ENCODE assay signal across 1 cellular context in the genomic region with DNA sequence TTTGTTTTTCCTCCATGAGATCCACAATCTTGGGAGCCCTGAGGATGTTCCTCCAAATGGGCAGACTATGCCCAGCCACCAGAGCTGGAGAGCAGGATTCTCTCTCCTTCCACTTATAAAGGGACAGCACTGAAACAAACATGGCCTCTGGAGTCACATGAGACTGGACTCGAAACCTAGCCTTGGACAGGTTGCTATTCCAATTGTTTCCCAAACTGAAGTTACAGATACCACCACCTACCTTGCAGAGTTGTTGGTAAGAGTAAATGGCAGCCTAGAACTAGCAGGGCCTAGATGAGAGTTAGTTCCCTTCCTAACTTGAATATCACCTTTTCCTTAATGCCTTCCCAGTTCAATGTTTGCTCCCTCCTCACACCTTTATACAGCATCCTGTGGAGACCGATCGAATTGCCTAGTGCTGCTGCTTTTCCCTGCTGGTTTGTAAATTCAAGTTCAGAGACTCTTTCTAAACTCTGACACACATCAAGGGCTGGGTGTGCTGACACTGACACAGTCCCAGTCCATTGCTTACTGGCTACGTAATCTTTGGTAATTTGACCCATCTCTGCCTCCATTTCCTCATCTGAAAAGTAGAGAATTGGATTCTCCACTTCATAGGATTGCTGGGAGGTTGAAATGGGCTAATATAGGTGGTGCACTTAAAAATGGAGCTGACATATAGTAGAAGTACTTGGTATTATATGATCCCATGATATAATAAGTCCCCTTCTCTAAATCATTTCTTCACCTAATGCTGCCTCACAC.
TF ChIP-seq lines count a peak whose summit lies in the region.

No MANE protein-coding gene starts in this region.

TF ChIP-seq in neural cell, 6 proteins besides CTCF, POLR2A, EP300 and RAD21:
- no peak for TF ChIP-seq TAF1 (IDR thresholded peaks at IDR 0.05; ENCODE audit: low read depth)
- TF ChIP-seq, protein P1, sequence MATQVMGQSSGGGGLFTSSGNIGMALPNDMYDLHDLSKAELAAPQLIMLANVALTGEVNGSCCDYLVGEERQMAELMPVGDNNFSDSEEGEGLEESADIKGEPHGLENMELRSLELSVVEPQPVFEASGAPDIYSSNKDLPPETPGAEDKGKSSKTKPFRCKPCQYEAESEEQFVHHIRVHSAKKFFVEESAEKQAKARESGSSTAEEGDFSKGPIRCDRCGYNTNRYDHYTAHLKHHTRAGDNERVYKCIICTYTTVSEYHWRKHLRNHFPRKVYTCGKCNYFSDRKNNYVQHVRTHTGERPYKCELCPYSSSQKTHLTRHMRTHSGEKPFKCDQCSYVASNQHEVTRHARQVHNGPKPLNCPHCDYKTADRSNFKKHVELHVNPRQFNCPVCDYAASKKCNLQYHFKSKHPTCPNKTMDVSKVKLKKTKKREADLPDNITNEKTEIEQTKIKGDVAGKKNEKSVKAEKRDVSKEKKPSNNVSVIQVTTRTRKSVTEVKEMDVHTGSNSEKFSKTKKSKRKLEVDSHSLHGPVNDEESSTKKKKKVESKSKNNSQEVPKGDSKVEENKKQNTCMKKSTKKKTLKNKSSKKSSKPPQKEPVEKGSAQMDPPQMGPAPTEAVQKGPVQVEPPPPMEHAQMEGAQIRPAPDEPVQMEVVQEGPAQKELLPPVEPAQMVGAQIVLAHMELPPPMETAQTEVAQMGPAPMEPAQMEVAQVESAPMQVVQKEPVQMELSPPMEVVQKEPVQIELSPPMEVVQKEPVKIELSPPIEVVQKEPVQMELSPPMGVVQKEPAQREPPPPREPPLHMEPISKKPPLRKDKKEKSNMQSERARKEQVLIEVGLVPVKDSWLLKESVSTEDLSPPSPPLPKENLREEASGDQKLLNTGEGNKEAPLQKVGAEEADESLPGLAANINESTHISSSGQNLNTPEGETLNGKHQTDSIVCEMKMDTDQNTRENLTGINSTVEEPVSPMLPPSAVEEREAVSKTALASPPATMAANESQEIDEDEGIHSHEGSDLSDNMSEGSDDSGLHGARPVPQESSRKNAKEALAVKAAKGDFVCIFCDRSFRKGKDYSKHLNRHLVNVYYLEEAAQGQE (IDR thresholded peaks at IDR 0.05; ENCODE audit: borderline replicate concordance): no peak
- no peak for TF ChIP-seq POLR2AphosphoS5 (IDR thresholded peaks at IDR 0.05)
- no peak for TF ChIP-seq EZH2 (IDR thresholded peaks at IDR 0.05; ENCODE audit: borderline replicate concordance, insufficient read depth, low read length, poor library complexity, severe bottlenecking)
- no peak for TF ChIP-seq MXI1 (conservative IDR thresholded peaks at IDR 0.05; ENCODE audit: poor library complexity, severe bottlenecking)
- no peak for TF ChIP-seq SMC3 (conservative IDR thresholded peaks at IDR 0.05; ENCODE audit: poor library complexity)
